ENCODE assay signal across 24 cellular contexts in genomic region chr3:112314618-112315017, GRCh38. TPM values are rescaled to one million over a fixed set of nuclear protein-coding genes. Genes with fewer than 3 reads are reported as not detected.
A peak's percentile ranks its signal among the peaks of the same experiment; 100 is the strongest.
DNase-seq lines count a peak whose midpoint lies in the region; ATAC-seq and TF ChIP-seq lines count a peak whose summit lies in the region.
"Had no signal": no experiment of that assay in that cellular context is flagged by ENCODE, and none has a peak within 500 bp of the region (broad histone marks: within the 10 kb centered on the region; RNA-seq: fewer than 3 reads in every experiment).

No MANE protein-coding gene starts in this region.

- H3K18ac ChIP-seq in H9 (ENCODE audit: insufficient read length, low read depth, low read length) = no peak overlapping the region

- H3T11ph ChIP-seq in H9 (ENCODE audit: low read length) = no peak overlapping the region

- H3K27ac Mint-ChIP-seq in H9 (peak overlapping the region; percentile 11 to 90 (median 40); a peak in 4 of 7 replicates), WTC11 (peak overlapping the region; percentile 88), progenitor cell of endocrine pancreas (peak overlapping the region; percentile 47)

- H2AFZ ChIP-seq in H9 (ENCODE audit: low read length) = no peak overlapping the region

- intact Hi-C loops in dorsolateral prefrontal cortex (cut with DNase I) = no loop called here

- no peak overlapping the region for H3K4ac ChIP-seq in H9 (ENCODE audit: low read depth, low read length)

- H3K23ac ChIP-seq in H9 (ENCODE audit: insufficient read length, low read depth, low read length) = no peak overlapping the region

- H3K9ac ChIP-seq in H9 (ENCODE audit: extremely low read depth, insufficient read length, low read length) = no peak overlapping the region
- H3K9ac ChIP-seq: BLaER1 treated with 17β-estradiol and CSF1 and Interleukin-3, amounts not matched to agents 10 nM and 100 nM had no signal

- peaks cover 2% of the 10 kb centered on the region; the same call in 1 of the 2 replicates for H3K4me1 ChIP-seq in H9 (ENCODE audit: insufficient read depth, low read length)
- H3K4me1 ChIP-seq: A549 had no signal

- no peaks in the 10 kb centered on the region for H4K20me1 ChIP-seq in H9 (ENCODE audit: control insufficient read depth, insufficient read depth, insufficient read length)
- H4K20me1 ChIP-seq: BLaER1 treated with 17β-estradiol and CSF1 and Interleukin-3, amounts not matched to agents 10 nM and 100 nM had no signal

- no peak overlapping the region for H4K5ac ChIP-seq in H9 (ENCODE audit: insufficient read length, low read depth, low read length)

- no peak overlapping the region for H2AK5ac ChIP-seq in H9 (ENCODE audit: insufficient read length, low read length)

- no peak overlapping the region for H2BK15ac ChIP-seq in H9 (ENCODE audit: low read depth, low read length)

- H3K14ac ChIP-seq in H9 (ENCODE audit: insufficient read depth, low read length) = no peak overlapping the region

- POLR2A ChIA-PET in WTC11 (lab: Charles Lee) = no interaction called here

- H3K4me3 Mint-ChIP-seq in H9 (no peak overlapping the region), WTC11 (no peak overlapping the region), progenitor cell of endocrine pancreas (ENCODE audit: low read depth) (no peak overlapping the region)
- H3K4me3 Mint-ChIP-seq: CD4-positive, alpha-beta memory T cell had no signal

- H3K27me3 ChIP-seq in H9 (ENCODE audit: insufficient read depth, low read length) (no peaks in the 10 kb centered on the region), dorsolateral prefrontal cortex (no peaks in the 10 kb centered on the region)
- H3K27me3 ChIP-seq: BLaER1 treated with 17β-estradiol and CSF1 and Interleukin-3, amounts not matched to agents 10 nM and 100 nM had no signal

- H3K4me3 ChIP-seq in coronary artery (no peak overlapping the region), dorsolateral prefrontal cortex (no peak overlapping the region)
- H3K4me3 ChIP-seq: A549; BLaER1 treated with 17β-estradiol and CSF1 and Interleukin-3, amounts not matched to agents 10 nM and 100 nM had no signal

- no peak overlapping the region for H2BK20ac ChIP-seq in H9 (ENCODE audit: low read depth, low read length, poor library complexity, severe bottlenecking)

- H2BK12ac ChIP-seq in H9 (ENCODE audit: insufficient read length, low read depth, low read length) = no peak overlapping the region

- no peaks in the 10 kb centered on the region for H3K79me2 ChIP-seq in H9 (ENCODE audit: insufficient read depth, low read length)

- H3K79me1 ChIP-seq in H9 (ENCODE audit: insufficient read depth, low read depth, low read length, poor library complexity, severe bottlenecking) = no peaks in the 10 kb centered on the region

- no peak for DNase-seq in H9
- peak; percentile 42 for DNase-seq in NCI-H69 (lab: John Stamatoyannopoulos, UW)
- no peak for DNase-seq in WTC11 (ENCODE audit: low spot score)
- no peak for DNase-seq in progenitor cell of endocrine pancreas (ENCODE audit: low spot score, unreplicated experiment)
- DNase-seq in coronary artery (ENCODE audit: low spot score) = no peak
- DNase-seq in dorsolateral prefrontal cortex = no peak
- DNase-seq: AML-193; CD4-positive, alpha-beta memory T cell; COR-L47; DMS53; GOT3; HCEC 1CT; Karpas-422; NCI-H1105 treated with DMSO at 0.1 percent for 48 hours; NCI-H2029; NCI-H446; NCI-H524 treated with DMSO at 0.1 percent for 48 hours; NCI-H82; SHP77 had no signal

- H3K4me2 ChIP-seq in H9 (ENCODE audit: insufficient read depth, insufficient read length, low read length) = no peak overlapping the region
- H3K4me2 ChIP-seq: A549 had no signal

- no peak overlapping the region for H4K8ac ChIP-seq in H9 (replicated peaks; ENCODE audit: insufficient read length, low read depth, low read length)

- ATAC-seq in WTC11 (peak; percentile 73), GM18519 (IDR thresholded peaks at IDR 0.05; ENCODE audit: low FRiP score, unreplicated experiment) (no peak)
- ATAC-seq: A549, Panc1 had no signal

- H3K27me3 Mint-ChIP-seq in H9 (ENCODE audit: low read depth) (no peaks in the 10 kb centered on the region), WTC11 (ENCODE audit: low read depth) (no peaks in the 10 kb centered on the region), progenitor cell of endocrine pancreas (no peaks in the 10 kb centered on the region)

- no CpG with 5 or more reads among the region's 2 CpGs for WGBS in H9 (ENCODE audit: extremely low coverage, insufficient read length, low lambda C conversion rate)

- H2BK120ac ChIP-seq in H9 (ENCODE audit: low read depth, low read length, poor library complexity, severe bottlenecking) = no peak overlapping the region

- CTCF ChIA-PET in WTC11 (lab: Charles Lee) = no interaction called here

- H3K9me3 Mint-ChIP-seq in H9 = peaks cover 26 to 33% of the 10 kb centered on the region in 2 experiments
- peaks cover 26% of the 10 kb centered on the region for H3K9me3 Mint-ChIP-seq in WTC11
- peaks cover 13% of the 10 kb centered on the region for H3K9me3 Mint-ChIP-seq in progenitor cell of endocrine pancreas (ENCODE audit: low read depth)

- H3K56ac ChIP-seq in H9 (ENCODE audit: insufficient read length, low read depth, low read length) = no peak overlapping the region

- no peak overlapping the region for H2BK5ac ChIP-seq in H9 (ENCODE audit: insufficient read length, low read length)

- H3K9me3 ChIP-seq in H9 (ENCODE audit: control insufficient read depth, low read depth, low read length) = peaks cover 4% of the 10 kb centered on the region
- H3K9me3 ChIP-seq: A549 had no signal

- peaks cover 19 to 20% of the 10 kb centered on the region in 2 experiments for H3K4me1 Mint-ChIP-seq in H9
- H3K4me1 Mint-ChIP-seq in WTC11 = peaks cover 45% of the 10 kb centered on the region
- H3K4me1 Mint-ChIP-seq in progenitor cell of endocrine pancreas (ENCODE audit: low read depth) = peaks cover 9% of the 10 kb centered on the region

- no peaks in the 10 kb centered on the region for H3K23me2 ChIP-seq in H9 (ENCODE audit: insufficient read length, low read depth, low read length, poor library complexity, severe bottlenecking)

- no peak for TF ChIP-seq CTCF in H9 (conservative IDR thresholded peaks at IDR 0.05)
- TF ChIP-seq CTCF in WTC11 (IDR thresholded peaks at IDR 0.05) = no peak
- TF ChIP-seq CTCF in progenitor cell of endocrine pancreas (IDR thresholded peaks at IDR 0.05; ENCODE audit: unreplicated experiment) = no peak
- no peak for TF ChIP-seq CTCF in coronary artery (IDR thresholded peaks at IDR 0.05)
- no peak for TF ChIP-seq CTCF in dorsolateral prefrontal cortex (IDR thresholded peaks at IDR 0.05 in 54 of 56, conservative IDR thresholded peaks at IDR 0.05 in 2 of 56; ENCODE audit: low read depth in 1 of 56, partially characterized antibody in 56 of 56)

- H3K36me3 Mint-ChIP-seq in H9 (ENCODE audit: insufficient read depth in 1 of 3, low read depth in 3 of 3) (peaks cover 22 to 42% (median 28%) of the 10 kb centered on the region in 3 experiments), WTC11 (peaks cover 42% of the 10 kb centered on the region), progenitor cell of endocrine pancreas (ENCODE audit: insufficient read depth) (peaks cover 20% of the 10 kb centered on the region)

- H4K91ac ChIP-seq in H9 (ENCODE audit: insufficient read length, low read depth, low read length) = no peak overlapping the region

- peak overlapping the region; percentile 25 for H3K27ac ChIP-seq in H9 (ENCODE audit: insufficient read length, low read depth, low read length)
- H3K27ac ChIP-seq in coronary artery = no peak overlapping the region
- H3K27ac ChIP-seq in dorsolateral prefrontal cortex = no peak overlapping the region
- H3K27ac ChIP-seq: A549; BLaER1 treated with 17β-estradiol and CSF1 and Interleukin-3, amounts not matched to agents 10 nM and 100 nM; RWPE1 had no signal

TF ChIP-seq in WTC11, 78 proteins besides CTCF, POLR2A, EP300 and RAD21 (continues in another document):
- no peak for TF ChIP-seq ATF1 (CRISPR knock-in tag; IDR thresholded peaks at IDR 0.05)
- TF ChIP-seq, protein P1, sequence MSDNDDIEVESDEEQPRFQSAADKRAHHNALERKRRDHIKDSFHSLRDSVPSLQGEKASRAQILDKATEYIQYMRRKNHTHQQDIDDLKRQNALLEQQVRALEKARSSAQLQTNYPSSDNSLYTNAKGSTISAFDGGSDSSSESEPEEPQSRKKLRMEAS (CRISPR knock-in tag; IDR thresholded peaks at IDR 0.05) = no peak
- TF ChIP-seq, protein P2, sequence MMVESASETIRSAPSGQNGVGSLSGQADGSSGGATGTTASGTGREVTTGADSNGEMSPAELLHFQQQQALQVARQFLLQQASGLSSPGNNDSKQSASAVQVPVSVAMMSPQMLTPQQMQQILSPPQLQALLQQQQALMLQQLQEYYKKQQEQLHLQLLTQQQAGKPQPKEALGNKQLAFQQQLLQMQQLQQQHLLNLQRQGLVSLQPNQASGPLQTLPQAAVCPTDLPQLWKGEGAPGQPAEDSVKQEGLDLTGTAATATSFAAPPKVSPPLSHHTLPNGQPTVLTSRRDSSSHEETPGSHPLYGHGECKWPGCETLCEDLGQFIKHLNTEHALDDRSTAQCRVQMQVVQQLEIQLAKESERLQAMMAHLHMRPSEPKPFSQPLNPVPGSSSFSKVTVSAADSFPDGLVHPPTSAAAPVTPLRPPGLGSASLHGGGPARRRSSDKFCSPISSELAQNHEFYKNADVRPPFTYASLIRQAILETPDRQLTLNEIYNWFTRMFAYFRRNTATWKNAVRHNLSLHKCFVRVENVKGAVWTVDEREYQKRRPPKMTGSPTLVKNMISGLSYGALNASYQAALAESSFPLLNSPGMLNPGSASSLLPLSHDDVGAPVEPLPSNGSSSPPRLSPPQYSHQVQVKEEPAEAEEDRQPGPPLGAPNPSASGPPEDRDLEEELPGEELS (CRISPR knock-in tag; IDR thresholded peaks at IDR 0.05) = peak; percentile 15; the same call in 1 of the 2 replicates

RNA-seq across cellular contexts. Expression of gene CD200, which starts 18.3 kb away (rescaled TPM):
- total RNA-seq in H9 (2021) (51.6 and 56.0 TPM in 2 replicates), WTC11 (2021) (46.8 to 56.1 TPM (median 54.1 TPM) in 3 replicates), progenitor cell of endocrine pancreas (37.4 and 42.1 TPM in 2 replicates), dorsolateral prefrontal cortex (100 to 1,000 TPM in 13 of 120 experiments, 10 to 100 TPM in 107; 27.6 to 121 (median 80.1) TPM)

RNA-seq across cellular contexts. Expression of gene SLC9C1, which starts 20.6 kb away (rescaled TPM):
- total RNA-seq in H9 (2021) (0.15 and 0.50 TPM in 2 replicates), WTC11 (2021) (1.4 to 3.5 TPM (median 2.5 TPM) in 3 replicates), progenitor cell of endocrine pancreas (1.5 and 2.3 TPM in 2 replicates), dorsolateral prefrontal cortex (1 to 10 TPM in 1 of 120 experiments, under 1 TPM in 11, not detected in 108; 0.12 to 1.4 (median 0.27) TPM)
- total RNA-seq: CD4-positive, alpha-beta memory T cell had no signal
